In the genomic region with DNA sequence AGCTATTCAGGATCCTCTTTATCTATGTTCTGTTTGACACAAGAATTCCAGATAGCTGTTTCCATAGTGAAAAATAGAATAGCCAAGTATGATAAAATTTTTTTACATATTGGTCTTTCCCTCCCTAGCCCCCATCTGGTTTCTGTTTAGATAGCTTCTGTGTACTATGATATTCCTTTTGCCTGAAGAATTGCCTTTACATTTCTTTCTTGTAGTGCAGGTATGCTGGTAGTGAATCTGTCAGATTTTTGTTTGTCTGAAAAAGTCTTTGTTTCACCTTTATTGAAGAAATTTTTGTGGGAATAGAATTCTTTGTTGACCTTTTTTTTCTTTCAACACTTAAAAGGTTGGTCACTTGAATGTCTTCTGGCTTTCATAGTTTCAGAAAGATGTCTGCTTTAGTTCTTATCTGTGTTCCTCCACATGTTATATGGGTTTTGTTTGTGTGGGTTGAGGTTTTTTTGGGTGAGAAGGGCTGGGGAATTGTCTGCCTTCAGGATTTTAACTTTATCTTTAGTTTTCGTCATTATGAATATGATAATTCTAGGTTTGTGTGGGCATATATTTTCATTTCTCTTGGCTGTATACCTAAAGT, we compare ENCODE assay signal across 25 cellular contexts. TPM values are rescaled to one million over a fixed set of nuclear protein-coding genes. Genes with fewer than 3 reads are reported as not detected.
"Had no signal": no experiment of that assay in that cellular context is flagged by ENCODE, and none has a peak within 500 bp of the region (broad histone marks: within the 10 kb centered on the region; RNA-seq: fewer than 3 reads in every experiment).

No MANE protein-coding gene starts in this region.

- H3K27ac Mint-ChIP-seq: activated CD4-positive, alpha-beta T cell treated with anti-CD3 and anti-CD28 coated beads, Interleukin-2, amount 10 ng/mL, durations not matched to agents 24 days and 14 days; activated CD8-positive, alpha-beta memory T cell treated with anti-CD3 and anti-CD28 coated beads, Interleukin-2, amount 10 ng/mL, durations not matched to agents 7 days and 5 days; activated naive CD4-positive, alpha-beta T cell treated with anti-CD3 and anti-CD28 coated beads, Interleukin-2, amount 50 U/mL, for 72 hours; activated naive CD8-positive, alpha-beta T cell treated with anti-CD3 and anti-CD28 coated beads, Interleukin-2, amount 50 U/mL, for 24 hours; activated T-cell treated with anti-CD3 and anti-CD28 coated beads, Interleukin-2, amount 50 U/mL, for 24 hours; activated T-helper 1 cell treated with anti-CD3 and anti-CD28 coated beads, Interleukin-12 subunit alpha, Interleukin-12 subunit beta, Interleukin-2, Interleukin-4 antibody, amounts not matched to agents 30 ng/mL and 10 ng/mL and 1 ng/mL, durations not matched to agents 14 hours and 24 hours and 36 hours; brain; T-helper 17 cell; WTC11 had no signal

- DNase-seq: activated CD4-positive, alpha-beta T cell treated with anti-CD3 and anti-CD28 coated beads for 1 hour; activated CD4-positive, alpha-beta T cell treated with anti-CD3 and anti-CD28 coated beads, Interleukin-2, amount 10 ng/mL, durations not matched to agents 24 days and 14 days; activated CD4-positive, alpha-beta T cell treated with anti-CD3 and anti-CD28 coated beads, Interleukin-2, amount 50 U/mL, for 48 hours; activated CD8-positive, alpha-beta memory T cell treated with anti-CD3 and anti-CD28 coated beads, Interleukin-2, amount 10 ng/mL, durations not matched to agents 7 days and 5 days; activated effector memory CD4-positive, alpha-beta T cell treated with anti-CD3 and anti-CD28 coated beads, Interleukin-2, amount 50 U/mL, for 16 hours; activated naive CD4-positive, alpha-beta T cell treated with Interleukin-2 at 50 U/mL for 16 hours; activated naive CD8-positive, alpha-beta T cell treated with anti-CD3 and anti-CD28 coated beads, Interleukin-2, amount 50 U/mL, for 24 hours; activated T-cell treated with anti-CD3 and anti-CD28 coated beads, Interleukin-2, amount 50 U/mL, for 24 hours; amniotic stem cell; Karpas-422; NCI-H1105 treated with DMSO at 0.1 percent for 48 hours; NCI-H1436 treated with DMSO at 0.1 percent for 48 hours; NCI-H187; NCI-H2081; NCI-H446; NCI-H524; SIG-M5; T-helper 17 cell; T-helper 9 cell had no signal

- H3K9me3 Mint-ChIP-seq: central memory CD8-positive, alpha-beta T cell had no signal

- H3K4me1 Mint-ChIP-seq: activated CD8-positive, alpha-beta memory T cell treated with anti-CD3 and anti-CD28 coated beads, Interleukin-2, amount 10 ng/mL, durations not matched to agents 7 days and 5 days; brain; central memory CD8-positive, alpha-beta T cell; WTC11 had no signal

- H3K27me3 Mint-ChIP-seq: activated CD4-positive, alpha-beta T cell treated with anti-CD3 and anti-CD28 coated beads, Interleukin-2, amount 10 ng/mL, durations not matched to agents 24 days and 14 days; activated CD8-positive, alpha-beta memory T cell treated with anti-CD3 and anti-CD28 coated beads, Interleukin-2, amount 10 ng/mL, durations not matched to agents 7 days and 5 days; activated naive CD8-positive, alpha-beta T cell treated with anti-CD3 and anti-CD28 coated beads, Interleukin-2, amount 50 U/mL, for 24 hours; activated T-cell treated with anti-CD3 and anti-CD28 coated beads, Interleukin-2, amount 50 U/mL, for 24 hours; brain; central memory CD8-positive, alpha-beta T cell; T-helper 17 cell had no signal

- H3K4me3 Mint-ChIP-seq: activated CD4-positive, alpha-beta T cell treated with anti-CD3 and anti-CD28 coated beads, Interleukin-2, amount 10 ng/mL, durations not matched to agents 24 days and 14 days; activated CD8-positive, alpha-beta memory T cell treated with anti-CD3 and anti-CD28 coated beads, Interleukin-2, amount 10 ng/mL, durations not matched to agents 7 days and 5 days; activated naive CD8-positive, alpha-beta T cell treated with anti-CD3 and anti-CD28 coated beads, Interleukin-2, amount 50 U/mL, for 24 hours; activated T-cell treated with anti-CD3 and anti-CD28 coated beads, Interleukin-2, amount 50 U/mL, for 24 hours; activated T-helper 1 cell treated with anti-CD3 and anti-CD28 coated beads, Interleukin-12 subunit alpha, Interleukin-12 subunit beta, Interleukin-2, Interleukin-4 antibody, amounts not matched to agents 30 ng/mL and 10 ng/mL and 1 ng/mL, durations not matched to agents 14 hours and 24 hours and 36 hours; brain; central memory CD8-positive, alpha-beta T cell; T-helper 17 cell; WTC11 had no signal

- ATAC-seq: activated CD8-positive, alpha-beta memory T cell treated with anti-CD3 and anti-CD28 coated beads, Interleukin-2, amount 10 ng/mL, durations not matched to agents 7 days and 5 days; activated naive CD4-positive, alpha-beta T cell treated with anti-CD3 and anti-CD28 coated beads, Interleukin-2, amount 50 U/mL, for 72 hours; activated naive CD8-positive, alpha-beta T cell treated with anti-CD3 and anti-CD28 coated beads, Interleukin-2, amount 50 U/mL, for 24 hours; T-helper 17 cell; WTC11 had no signal

RNA-seq across cellular contexts. Expression of a gene that starts 29.9 kb away (rescaled TPM):
- total RNA-seq: astrocyte had no signal
